ENCODE assay signal across 12 cellular contexts in genomic region chr7:77746164-77746823, GRCh38. TPM values are rescaled to one million over a fixed set of nuclear protein-coding genes. Genes with fewer than 3 reads are reported as not detected.
DNase-seq lines count a peak whose midpoint lies in the region; ATAC-seq and TF ChIP-seq lines count a peak whose summit lies in the region.
"Had no signal": no experiment of that assay in that cellular context is flagged by ENCODE, and none has a peak within 500 bp of the region (broad histone marks: within the 10 kb centered on the region; RNA-seq: fewer than 3 reads in every experiment).

No MANE protein-coding gene starts in this region.

- H3K4me3 Mint-ChIP-seq in natural killer cell (no peak overlapping the region), WTC11 (no peak overlapping the region)
- H3K4me3 Mint-ChIP-seq in natural killer cell treated with Interleukin-12 subunit alpha and Interleukin-12 subunit beta and Interleukin-15 and Interleukin-18, amount 100 ng/mL, for 72 hours: no peak overlapping the region
- no peak overlapping the region for H3K4me3 Mint-ChIP-seq in stimulated activated naive B cell treated with anti-CD40 and anti-IgM and Interleukin-4, amounts not matched to agents 10 μg/mL and 1 μg/mL and 100 μg/mL, for 72 hours

- H3K9me3 Mint-ChIP-seq in natural killer cell: no peaks in the 10 kb centered on the region
- H3K9me3 Mint-ChIP-seq in natural killer cell treated with Interleukin-12 subunit alpha and Interleukin-12 subunit beta and Interleukin-15 and Interleukin-18, amount 100 ng/mL, for 72 hours: no peaks in the 10 kb centered on the region
- peaks cover 8% of the 10 kb centered on the region for H3K9me3 Mint-ChIP-seq in WTC11
- no peaks in the 10 kb centered on the region for H3K9me3 Mint-ChIP-seq in stimulated activated naive B cell treated with anti-CD40 and anti-IgM and Interleukin-4, amounts not matched to agents 10 μg/mL and 1 μg/mL and 100 μg/mL, for 72 hours

- H3K27me3 Mint-ChIP-seq in natural killer cell (ENCODE audit: low read depth in 2 of 2) (no peaks in the 10 kb centered on the region), WTC11 (ENCODE audit: low read depth) (no peaks in the 10 kb centered on the region)
- no peaks in the 10 kb centered on the region for H3K27me3 Mint-ChIP-seq in natural killer cell treated with Interleukin-12 subunit alpha and Interleukin-12 subunit beta and Interleukin-15 and Interleukin-18, amount 100 ng/mL, for 72 hours
- no peaks in the 10 kb centered on the region for H3K27me3 Mint-ChIP-seq in stimulated activated naive B cell treated with anti-CD40 and anti-IgM and Interleukin-4, amounts not matched to agents 10 μg/mL and 1 μg/mL and 100 μg/mL, for 72 hours

- no peak for TF ChIP-seq CTCF in natural killer cell (IDR thresholded peaks at IDR 0.05)
- no peak for TF ChIP-seq CTCF in WTC11 (IDR thresholded peaks at IDR 0.05)

- H3K4me1 Mint-ChIP-seq in natural killer cell (peaks cover 32% of the 10 kb centered on the region in 2 donors), WTC11 (0 out of 2 replicates have a peak, but pooled peaks cover 4% of the 10 kb centered on the region)
- H3K4me1 Mint-ChIP-seq in natural killer cell treated with Interleukin-12 subunit alpha and Interleukin-12 subunit beta and Interleukin-15 and Interleukin-18, amount 100 ng/mL, for 72 hours (ENCODE audit: low read depth in 2 of 2): peaks cover 16 to 30% of the 10 kb centered on the region in 2 donors
- peaks cover 6 to 30% of the 10 kb centered on the region in 2 donors for H3K4me1 Mint-ChIP-seq in stimulated activated naive B cell treated with anti-CD40 and anti-IgM and Interleukin-4, amounts not matched to agents 10 μg/mL and 1 μg/mL and 100 μg/mL, for 72 hours

- H3K27ac Mint-ChIP-seq in natural killer cell (peak overlapping the region; percentile 50 to 84), WTC11 (peak overlapping the region; percentile 61; the same call in 1 of the 2 replicates)
- peak overlapping the region in 1 of 2 donors; percentile 43 for H3K27ac Mint-ChIP-seq in natural killer cell treated with Interleukin-12 subunit alpha and Interleukin-12 subunit beta and Interleukin-15 and Interleukin-18, amount 100 ng/mL, for 72 hours
- peak overlapping the region; percentile 31 for H3K27ac Mint-ChIP-seq in stimulated activated naive B cell treated with anti-CD40 and anti-IgM and Interleukin-4, amounts not matched to agents 10 μg/mL and 1 μg/mL and 100 μg/mL, for 72 hours

- intact Hi-C loops in natural killer cell (cut with micrococcal nuclease): no loop called here

- POLR2A ChIA-PET in WTC11 (lab: Charles Lee): no interaction called here

- DNase-seq in natural killer cell (no peak), WTC11 (ENCODE audit: low spot score) (no peak), left lobe of liver (ENCODE audit: low spot score) (no peak), NCI-H1048 (lab: John Stamatoyannopoulos, UW) (no peak)
- DNase-seq in natural killer cell treated with Interleukin-12 subunit alpha and Interleukin-12 subunit beta and Interleukin-15 and Interleukin-18, amount 100 ng/mL, for 72 hours (ENCODE audit: low spot score): no peak
- DNase-seq in stimulated activated naive B cell treated with anti-CD40 and anti-IgM and Interleukin-4, amounts not matched to agents 10 μg/mL and 1 μg/mL and 100 μg/mL, for 72 hours: no peak
- DNase-seq: NCI-H1417, NCI-H1930, NCI-H2171 treated with DMSO at 0.1 percent for 48 hours, NCI-H748 treated with DMSO at 0.1 percent for 48 hours had no signal

- ATAC-seq in natural killer cell (no peak), WTC11 (no peak), left lobe of liver (peak; percentile 59), HG02642 (IDR thresholded peaks at IDR 0.05; ENCODE audit: poor library complexity, unreplicated experiment) (no peak), HG02588 (IDR thresholded peaks at IDR 0.05; ENCODE audit: unreplicated experiment) (no peak)
- ATAC-seq in natural killer cell treated with Interleukin-12 subunit alpha and Interleukin-12 subunit beta and Interleukin-15 and Interleukin-18, amount 100 ng/mL, for 72 hours: no peak
- no peak for ATAC-seq in stimulated activated naive B cell treated with anti-CD40 and anti-IgM and Interleukin-4, amounts not matched to agents 10 μg/mL and 1 μg/mL and 100 μg/mL, for 72 hours (replicated peaks)

- CTCF ChIA-PET in WTC11 (lab: Charles Lee): no interaction called here

- H3K36me3 Mint-ChIP-seq in natural killer cell: no peaks in the 10 kb centered on the region
- H3K36me3 Mint-ChIP-seq in natural killer cell treated with Interleukin-12 subunit alpha and Interleukin-12 subunit beta and Interleukin-15 and Interleukin-18, amount 100 ng/mL, for 72 hours: peaks cover 5% of the 10 kb centered on the region
- peaks cover 26% of the 10 kb centered on the region for H3K36me3 Mint-ChIP-seq in WTC11
- peaks cover 10 to 41% of the 10 kb centered on the region in 2 donors for H3K36me3 Mint-ChIP-seq in stimulated activated naive B cell treated with anti-CD40 and anti-IgM and Interleukin-4, amounts not matched to agents 10 μg/mL and 1 μg/mL and 100 μg/mL, for 72 hours

TF ChIP-seq in WTC11, 78 proteins besides CTCF, POLR2A, EP300 and RAD21:
- no peak for TF ChIP-seq JAZF1 (CRISPR knock-in tag; IDR thresholded peaks at IDR 0.05)
- no peak for TF ChIP-seq USF2 (CRISPR knock-in tag; IDR thresholded peaks at IDR 0.05)
- TF ChIP-seq MLX (CRISPR knock-in tag; IDR thresholded peaks at IDR 0.05): no peak
- TF ChIP-seq ZNF232 (CRISPR knock-in tag; IDR thresholded peaks at IDR 0.05): no peak
- TF ChIP-seq ZSCAN18 (CRISPR knock-in tag; IDR thresholded peaks at IDR 0.05): no peak
- no peak for TF ChIP-seq ZNF219 (CRISPR knock-in tag; IDR thresholded peaks at IDR 0.05; ENCODE audit: borderline replicate concordance)
- TF ChIP-seq KAT7 (CRISPR knock-in tag; IDR thresholded peaks at IDR 0.05; ENCODE audit: borderline replicate concordance): no peak
- no peak for TF ChIP-seq NFE2L1 (CRISPR knock-in tag; IDR thresholded peaks at IDR 0.05)
- no peak for TF ChIP-seq ZNF512 (CRISPR knock-in tag; IDR thresholded peaks at IDR 0.05; ENCODE audit: borderline replicate concordance)
- TF ChIP-seq JUN (CRISPR knock-in tag; IDR thresholded peaks at IDR 0.05): no peak
- no peak for TF ChIP-seq ESRRA (CRISPR knock-in tag; IDR thresholded peaks at IDR 0.05; ENCODE audit: borderline replicate concordance)
TF ChIP-seq in WTC11: peak in this region for 0.

RNA-seq across cellular contexts. Expression of gene RSBN1L, which starts 50.0 kb away (rescaled TPM):
- total RNA-seq in natural killer cell (10 to 100 TPM; 23.9 to 34.4 (median 33.4) TPM), WTC11 (2021) (14.6 to 17.0 TPM (median 16.8 TPM) in 3 replicates), left lobe of liver (7.4 TPM)
- total RNA-seq in natural killer cell treated with Interleukin-12 subunit alpha and Interleukin-12 subunit beta and Interleukin-15 and Interleukin-18, amount 100 ng/mL, for 72 hours: 10 to 100 TPM; 19.0 to 21.2 TPM

RNA-seq across cellular contexts. Expression of gene TMEM60, which starts 51.9 kb away (rescaled TPM):
- 1 to 10 TPM; 3.4 to 5.2 (median 3.9) TPM for total RNA-seq in natural killer cell
- total RNA-seq in natural killer cell treated with Interleukin-12 subunit alpha and Interleukin-12 subunit beta and Interleukin-15 and Interleukin-18, amount 100 ng/mL, for 72 hours: 1 to 10 TPM; 6.7 to 8.8 TPM
- 21.5 to 23.7 TPM (median 23.4 TPM) in 3 replicates for total RNA-seq in WTC11 (2021)
- 5.3 TPM for total RNA-seq in left lobe of liver

RNA-seq across cellular contexts. Expression of gene PHTF2, which starts 52.3 kb away (rescaled TPM):
- total RNA-seq in natural killer cell: 10 to 100 TPM; 23.1 to 26.9 (median 26.4) TPM
- total RNA-seq in natural killer cell treated with Interleukin-12 subunit alpha and Interleukin-12 subunit beta and Interleukin-15 and Interleukin-18, amount 100 ng/mL, for 72 hours: 10 to 100 TPM; 21.8 to 33.7 TPM
- total RNA-seq in WTC11 (2021): 17.9 to 20.1 TPM (median 19.7 TPM) in 3 replicates
- total RNA-seq in left lobe of liver: 3.3 TPM
